ENCODE assay signal across 12 cellular contexts in the genomic region with DNA sequence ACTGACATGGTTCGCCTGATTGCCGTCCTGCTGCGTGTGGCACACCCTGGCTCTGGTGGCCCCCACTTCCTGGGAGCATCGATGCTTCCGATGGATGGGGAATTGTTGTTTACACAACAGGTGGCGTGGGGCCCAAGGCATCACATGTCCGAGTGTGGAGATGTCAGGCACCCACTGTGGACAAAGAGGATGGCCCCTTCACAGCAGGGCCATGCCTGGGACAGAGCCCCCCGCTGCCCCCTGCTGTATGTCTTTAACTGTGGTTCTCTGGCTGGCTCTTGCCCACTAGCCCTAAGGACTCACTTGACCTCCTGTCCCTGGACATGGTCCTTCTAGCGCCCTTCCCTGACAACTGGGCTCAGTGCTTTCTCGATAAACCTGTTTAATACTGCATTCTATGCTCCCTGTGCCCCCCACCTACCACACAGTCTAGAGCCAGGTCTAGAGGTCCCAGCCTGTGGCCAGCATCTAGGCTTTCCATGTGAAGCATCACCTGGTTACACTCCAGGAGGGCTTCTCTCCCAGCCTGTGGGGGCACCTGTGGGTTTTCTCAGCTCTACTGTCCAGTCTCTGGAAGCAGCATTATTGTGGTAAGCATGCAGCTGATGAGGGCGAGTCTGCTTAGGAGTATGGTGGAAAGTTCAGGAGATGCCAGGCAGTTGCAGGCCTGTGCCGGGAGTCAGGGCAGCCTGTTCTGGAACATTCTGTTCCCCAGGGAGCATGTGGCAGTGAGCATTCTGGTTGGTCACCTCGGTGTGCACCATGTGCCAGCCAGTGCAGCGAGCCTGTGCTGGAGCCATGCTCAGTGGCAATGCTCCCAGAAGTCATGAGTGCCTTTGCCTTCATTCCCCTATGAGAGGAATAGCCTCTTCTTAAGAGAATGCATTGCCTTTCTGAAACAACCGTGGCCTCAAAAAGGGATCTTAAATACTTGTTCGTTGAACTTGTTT. TPM values are rescaled to one million over a fixed set of nuclear protein-coding genes. Genes with fewer than 3 reads are reported as not detected.
"Had no signal": no experiment of that assay in that cellular context is flagged by ENCODE, and none has a peak within 500 bp of the region (broad histone marks: within the 10 kb centered on the region; RNA-seq: fewer than 3 reads in every experiment).

No MANE protein-coding gene starts in this region.

- H3K27ac ChIP-seq: lower lobe of right lung, skin epidermis, tibial artery had no signal

- DNase-seq: activated CD4-positive, alpha-beta T cell treated with anti-CD3 and anti-CD28 coated beads for 36 hours; activated CD8-positive, alpha-beta T cell treated with anti-CD3 and anti-CD28 coated beads, Interleukin-2, amount 10 ng/mL, durations not matched to agents 7 days and 5 days; left cardiac atrium; lower lobe of right lung; mucosa of descending colon; naive thymus-derived CD8-positive, alpha-beta T cell; T-helper 9 cell had no signal

- H3K4me3 ChIP-seq: lower lobe of right lung, mucosa of descending colon, skin epidermis, tibial artery had no signal

- H3K27me3 Mint-ChIP-seq: activated naive CD8-positive, alpha-beta T cell had no signal

- H3K4me1 ChIP-seq: lower lobe of right lung had no signal

- H3K27ac Mint-ChIP-seq: activated CD4-positive, alpha-beta T cell treated with anti-CD3 and anti-CD28 coated beads for 36 hours; activated CD8-positive, alpha-beta T cell treated with anti-CD3 and anti-CD28 coated beads, Interleukin-2, amount 10 ng/mL, durations not matched to agents 7 days and 5 days; activated naive CD8-positive, alpha-beta T cell; activated T-helper 2 cell treated with anti-CD3 and anti-CD28 coated beads, Interferon-gamma antibody, Interleukin-2, Interleukin-4, amounts not matched to agents 10 μg/mL and 5 μg/mL and 100 μg/mL, durations not matched to agents 14 hours and 24 hours and 36 hours; naive thymus-derived CD8-positive, alpha-beta T cell had no signal

- ATAC-seq: activated CD4-positive, alpha-beta T cell treated with anti-CD3 and anti-CD28 coated beads for 36 hours; activated CD8-positive, alpha-beta T cell treated with anti-CD3 and anti-CD28 coated beads, Interleukin-2, amount 10 ng/mL, durations not matched to agents 7 days and 5 days; lower lobe of right lung; mucosa of descending colon; naive thymus-derived CD8-positive, alpha-beta T cell had no signal

- H3K36me3 Mint-ChIP-seq: activated naive CD8-positive, alpha-beta T cell; brain; naive thymus-derived CD8-positive, alpha-beta T cell had no signal

- H3K9me3 ChIP-seq: lower lobe of right lung, mucosa of descending colon, tibial artery had no signal

- H3K4me1 Mint-ChIP-seq: activated CD4-positive, alpha-beta T cell treated with anti-CD3 and anti-CD28 coated beads for 36 hours; naive thymus-derived CD8-positive, alpha-beta T cell had no signal

- H3K4me3 Mint-ChIP-seq: activated CD4-positive, alpha-beta T cell treated with anti-CD3 and anti-CD28 coated beads for 36 hours; activated CD8-positive, alpha-beta T cell treated with anti-CD3 and anti-CD28 coated beads, Interleukin-2, amount 10 ng/mL, durations not matched to agents 7 days and 5 days; activated naive CD8-positive, alpha-beta T cell; naive thymus-derived CD8-positive, alpha-beta T cell had no signal

- H3K9me3 Mint-ChIP-seq: activated T-helper 2 cell treated with anti-CD3 and anti-CD28 coated beads, Interferon-gamma antibody, Interleukin-2, Interleukin-4, amounts not matched to agents 10 μg/mL and 5 μg/mL and 100 μg/mL, durations not matched to agents 14 hours and 24 hours and 36 hours; brain; naive thymus-derived CD8-positive, alpha-beta T cell had no signal

- H3K36me3 ChIP-seq: lower lobe of right lung, tibial artery had no signal

RNA-seq across cellular contexts. Expression of gene ADCY1, which starts 10.4 kb away (rescaled TPM):
- total RNA-seq: naive thymus-derived CD8-positive, alpha-beta T cell had no signal
